ENCODE assay signal across 8 cellular contexts in the genomic region with DNA sequence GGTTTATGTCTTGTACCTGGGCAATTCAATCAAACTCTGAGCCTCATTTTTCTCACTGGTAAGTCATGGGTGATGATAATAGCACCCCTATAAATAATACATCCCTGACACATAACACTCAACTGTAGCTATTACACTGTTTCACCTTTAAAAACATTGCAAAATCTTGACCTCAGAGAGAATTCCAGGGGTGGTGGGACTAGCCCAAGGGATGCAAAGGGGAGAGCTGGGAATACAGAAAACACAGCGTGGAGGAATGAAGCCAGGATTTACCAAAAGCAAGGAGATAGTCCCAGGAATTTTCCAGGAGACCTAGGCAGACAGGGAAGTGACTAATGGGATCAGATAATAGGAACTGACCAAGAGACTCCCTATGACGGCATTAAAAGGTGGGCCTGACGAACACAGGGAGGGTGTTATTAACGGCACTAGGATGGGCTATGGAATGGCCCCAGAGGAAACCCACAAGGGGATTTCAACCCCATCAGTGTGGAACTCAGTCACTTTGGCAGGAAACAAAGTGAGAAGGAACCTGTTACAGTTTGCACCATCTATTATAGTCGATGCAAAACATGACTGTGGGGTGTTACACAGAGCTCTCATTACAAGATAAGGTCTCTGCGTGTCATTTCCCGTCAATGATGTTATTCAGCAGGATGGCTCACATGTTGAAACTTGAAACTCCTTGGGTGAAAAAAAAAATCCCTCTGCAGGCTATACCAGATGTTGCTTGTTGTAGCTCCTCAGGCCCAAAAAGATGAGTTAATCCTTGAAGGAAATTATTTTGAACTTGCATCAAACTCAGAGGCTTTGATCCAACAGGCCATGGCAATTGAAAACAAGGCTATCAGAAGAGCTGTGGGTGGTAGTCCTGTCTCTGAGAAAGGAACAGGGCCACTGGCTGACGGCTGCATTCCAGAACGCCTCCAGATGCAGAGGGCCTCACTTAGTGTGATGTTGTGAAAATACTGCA. TPM values are rescaled to one million over a fixed set of nuclear protein-coding genes. Genes with fewer than 3 reads are reported as not detected.
DNase-seq lines count a peak whose midpoint lies in the region; ATAC-seq, FAIRE-seq and TF ChIP-seq lines count a peak whose summit lies in the region.

No MANE protein-coding gene starts in this region.

- TF ChIP-seq POLR2A in GM12892 (IDR thresholded peaks at IDR 0.05; ENCODE audit: low read depth, low read length) (peak; percentile 84), prostate gland (IDR thresholded peaks at IDR 0.05) (no peak)

- ATAC-seq in GM21528 (IDR thresholded peaks at IDR 0.05; ENCODE audit: low FRiP score, unreplicated experiment): peak; percentile 79
- ATAC-seq in natural killer cell: peak in 2 of 3 donors; percentile 49 to 82

- H3K9me3 Mint-ChIP-seq in chondrocyte (ENCODE audit: low read depth) (no peaks in the 10 kb centered on the region), natural killer cell (no peaks in the 10 kb centered on the region)

- H3K27ac Mint-ChIP-seq in chondrocyte (ENCODE audit: unreplicated experiment) (peak overlapping the region; percentile 60), natural killer cell (no peak overlapping the region)

- 39% methylated on average over 9 of the region's 9 CpGs for WGBS in prostate gland

- FAIRE-seq in GM12892 (lab: Jason Lieb, UNC) (peak; percentile 97), HTR-8/SVneo (lab: Jason Lieb, UNC) (no peak), RCC 7860 (lab: Jason Lieb, UNC) (no peak)

- no peaks in the 10 kb centered on the region for H3K9me3 ChIP-seq in prostate gland

- H3K27me3 Mint-ChIP-seq in chondrocyte (ENCODE audit: low read depth) (peaks cover 3% of the 10 kb centered on the region), natural killer cell (ENCODE audit: low read depth in 2 of 2) (peaks cover 16 to 22% of the 10 kb centered on the region in 2 donors)

- no peaks in the 10 kb centered on the region for H3K36me3 ChIP-seq in prostate gland

- H3K4me1 Mint-ChIP-seq in chondrocyte (ENCODE audit: low read depth): peaks cover 17% of the 10 kb centered on the region
- H3K4me1 Mint-ChIP-seq in natural killer cell: no peaks in the 10 kb centered on the region

- H3K27ac ChIP-seq in prostate gland: peak overlapping the region in 1 of 2 donors; percentile 18

- H3K27me3 ChIP-seq in prostate gland (replicated peaks; ENCODE audit: insufficient read depth): no peaks in the 10 kb centered on the region

- H3K4me3 ChIP-seq in prostate gland: no peak overlapping the region

- intact Hi-C loops in natural killer cell (cut with micrococcal nuclease): loop anchor here (10.0 kb wide), 1 partner anchor 839 kb away; no protein-coding TSS in a partner anchor
- intact Hi-C loops in prostate gland (cut with DNase I): no loop called here

- H3K4me3 Mint-ChIP-seq in chondrocyte (ENCODE audit: unreplicated experiment) (no peak overlapping the region), natural killer cell (no peak overlapping the region)

- TF ChIP-seq CTCF in chondrocyte (IDR thresholded peaks at IDR 0.05) (no peak), natural killer cell (IDR thresholded peaks at IDR 0.05) (no peak), prostate gland (IDR thresholded peaks at IDR 0.05) (no peak)

- DNase-seq in GM12892 (ENCODE audit: insufficient read length) (no peak), HTR-8/SVneo (ENCODE audit: insufficient read length, low spot score) (peak; percentile 67), chondrocyte (ENCODE audit: low spot score) (no peak), natural killer cell (no peak), GM19238 (ENCODE audit: insufficient read length, low spot score) (no peak), prostate gland (ENCODE audit: low spot score) (no peak), RCC 7860 (ENCODE audit: low spot score) (no peak)

- H3K4me1 ChIP-seq in prostate gland (replicated peaks): peaks cover 3% of the 10 kb centered on the region

- no peaks in the 10 kb centered on the region for H3K36me3 Mint-ChIP-seq in chondrocyte (ENCODE audit: low read depth)
- H3K36me3 Mint-ChIP-seq in natural killer cell: no peaks in the 10 kb centered on the region

RNA-seq across cellular contexts. Expression of a gene that starts 58.7 kb away (rescaled TPM):
- polyA plus RNA-seq in GM12892 (2012; ENCODE audit: missing spikeins): 31.5 TPM
- 7.0 to 11.6 TPM (median 9.3 TPM) in 3 replicates for total RNA-seq in chondrocyte
- total RNA-seq in natural killer cell: 10 to 100 TPM in 1 of 3 donors, 1 to 10 TPM in 2; 9.8 to 10.5 (median 10.0) TPM
- total RNA-seq in prostate gland: 10 to 100 TPM; 12.8 to 13.1 TPM
